ENCODE assay signal across 16 cellular contexts in genomic region chr18:44834867-44835469, GRCh38.
DNase-seq lines count a peak whose midpoint lies in the region; ATAC-seq and TF ChIP-seq lines count a peak whose summit lies in the region.
"Had no signal": no experiment of that assay in that cellular context is flagged by ENCODE, and none has a peak within 500 bp of the region (broad histone marks: within the 10 kb centered on the region; RNA-seq: fewer than 3 reads in every experiment).

No MANE protein-coding gene starts in this region.

- H3K4me3 ChIP-seq in mesendoderm (ENCODE audit: low read length) = no peak overlapping the region
- H3K4me3 ChIP-seq in tibial artery = no peak overlapping the region
- H3K4me3 ChIP-seq: upper lobe of right lung had no signal

- H3K9ac ChIP-seq in mesendoderm (ENCODE audit: low read length) = no peak overlapping the region

- no peak for DNase-seq in activated CD8-positive, alpha-beta memory T cell treated with anti-CD3 and anti-CD28 coated beads, Interleukin-2, amount 10 ng/mL, durations not matched to agents 7 days and 5 days
- DNase-seq in activated CD8-positive, alpha-beta memory T cell treated with anti-CD3 and anti-CD28 coated beads, Interleukin-2, amount 50 U/mL, for 48 hours = no peak
- DNase-seq in activated B cell treated with CpG ODN at 0.5 μM for 24 hours (no peak), mesendoderm (peak; percentile 55), tibial artery (no peak), sciatic nerve (ENCODE audit: low spot score) (no peak), NK-92 (lab: John Stamatoyannopoulos, UW; ENCODE audit: unreplicated experiment) (no peak)
- DNase-seq: activated CD4-positive, alpha-beta T cell treated with anti-CD3 and anti-CD28 coated beads for 36 hours; activated naive CD4-positive, alpha-beta T cell treated with anti-CD3 and anti-CD28 coated beads for 36 hours; dermis blood vessel endothelial cell; IMR-90; NCI-H2107; upper lobe of right lung had no signal

- no peak overlapping the region for H3K4me3 Mint-ChIP-seq in activated CD8-positive, alpha-beta memory T cell treated with anti-CD3 and anti-CD28 coated beads, Interleukin-2, amount 10 ng/mL, durations not matched to agents 7 days and 5 days
- H3K4me3 Mint-ChIP-seq in activated B cell treated with CpG ODN at 0.5 μM for 24 hours = no peak overlapping the region
- H3K4me3 Mint-ChIP-seq: activated CD4-positive, alpha-beta T cell treated with anti-CD3 and anti-CD28 coated beads for 36 hours; activated naive CD4-positive, alpha-beta T cell treated with anti-CD3 and anti-CD28 coated beads for 36 hours had no signal

- H2BK5ac ChIP-seq in mesendoderm (ENCODE audit: low read length) = no peak overlapping the region

- H3K36me3 ChIP-seq in mesendoderm (ENCODE audit: control insufficient read depth, insufficient read depth, low read length) (no peaks in the 10 kb centered on the region), tibial artery (no peaks in the 10 kb centered on the region)
- H3K36me3 ChIP-seq: upper lobe of right lung had no signal

- H2BK15ac ChIP-seq in mesendoderm (replicated peaks; ENCODE audit: low read depth) = no peak overlapping the region

- H3K4me2 ChIP-seq in mesendoderm (ENCODE audit: low read length) = no peak overlapping the region

- peak overlapping the region; percentile 31 for H3K27ac Mint-ChIP-seq in activated CD8-positive, alpha-beta memory T cell treated with anti-CD3 and anti-CD28 coated beads, Interleukin-2, amount 10 ng/mL, durations not matched to agents 7 days and 5 days
- peak overlapping the region; percentile 61 for H3K27ac Mint-ChIP-seq in activated B cell treated with CpG ODN at 0.5 μM for 24 hours
- H3K27ac Mint-ChIP-seq: activated CD4-positive, alpha-beta T cell treated with anti-CD3 and anti-CD28 coated beads for 36 hours; activated naive CD4-positive, alpha-beta T cell treated with anti-CD3 and anti-CD28 coated beads for 36 hours had no signal

- peaks cover 3% of the 10 kb centered on the region for H3K36me3 Mint-ChIP-seq in activated CD8-positive, alpha-beta memory T cell treated with anti-CD3 and anti-CD28 coated beads, Interleukin-2, amount 10 ng/mL, durations not matched to agents 7 days and 5 days
- peaks cover 3% of the 10 kb centered on the region for H3K36me3 Mint-ChIP-seq in activated B cell treated with CpG ODN at 0.5 μM for 24 hours (ENCODE audit: low read depth)

- CTCF ChIA-PET in activated CD8-positive, alpha-beta memory T cell treated with anti-CD3 and anti-CD28 coated beads, Interleukin-2, amount 10 ng/mL, durations not matched to agents 7 days and 5 days (lab: Charles Lee) = no interaction called here
- CTCF ChIA-PET in activated B cell treated with CpG ODN at 0.5 μM for 24 hours (lab: Charles Lee) = no interaction called here

- H3K27me3 Mint-ChIP-seq in activated CD8-positive, alpha-beta memory T cell treated with anti-CD3 and anti-CD28 coated beads, Interleukin-2, amount 10 ng/mL, durations not matched to agents 7 days and 5 days = no peaks in the 10 kb centered on the region
- no peaks in the 10 kb centered on the region for H3K27me3 Mint-ChIP-seq in activated B cell treated with CpG ODN at 0.5 μM for 24 hours
- H3K27me3 Mint-ChIP-seq: activated CD4-positive, alpha-beta T cell treated with anti-CD3 and anti-CD28 coated beads for 36 hours had no signal

- H3K79me1 ChIP-seq in mesendoderm (ENCODE audit: low read length) = no peaks in the 10 kb centered on the region

- no peaks in the 10 kb centered on the region for H3K9me3 Mint-ChIP-seq in activated CD8-positive, alpha-beta memory T cell treated with anti-CD3 and anti-CD28 coated beads, Interleukin-2, amount 10 ng/mL, durations not matched to agents 7 days and 5 days (ENCODE audit: low read depth)
- no peaks in the 10 kb centered on the region for H3K9me3 Mint-ChIP-seq in activated B cell treated with CpG ODN at 0.5 μM for 24 hours
- H3K9me3 Mint-ChIP-seq: activated naive CD4-positive, alpha-beta T cell treated with anti-CD3 and anti-CD28 coated beads for 36 hours had no signal

- TF ChIP-seq CTCF in activated B cell treated with CpG ODN at 0.5 μM for 24 hours (IDR thresholded peaks at IDR 0.05) = no peak
- no peak for TF ChIP-seq CTCF in tibial artery (IDR thresholded peaks at IDR 0.05)

- intact Hi-C loops in activated B cell treated with CpG ODN at 0.5 μM for 24 hours (cut with micrococcal nuclease) (loop anchor here (5.0 to 10.0 kb wide), 2 partner anchors 267 to 330 kb away; no protein-coding TSS in a partner anchor), tibial artery (cut with DNase I; ENCODE audit: low total_unique reads) (no loop called here), sciatic nerve (cut with DNase I) (no loop called here)

- H3K27me3 ChIP-seq in mesendoderm (ENCODE audit: insufficient read depth, low read length, poor library complexity) = no peaks in the 10 kb centered on the region
- no peaks in the 10 kb centered on the region for H3K27me3 ChIP-seq in tibial artery
- H3K27me3 ChIP-seq: upper lobe of right lung had no signal

- no peak overlapping the region for H3K23ac ChIP-seq in mesendoderm (ENCODE audit: low read length)

- H4K8ac ChIP-seq in mesendoderm (ENCODE audit: low read depth, low read length) = no peak overlapping the region

- no peaks in the 10 kb centered on the region for H3K79me2 ChIP-seq in mesendoderm (ENCODE audit: control insufficient read depth, insufficient read depth, low read length)

- no peak overlapping the region for H2BK120ac ChIP-seq in mesendoderm (ENCODE audit: low read depth, low read length)

- no peak overlapping the region for H4K5ac ChIP-seq in mesendoderm (ENCODE audit: low read length)

- H3K4me1 ChIP-seq in mesendoderm (ENCODE audit: control insufficient read depth, low read depth, low read length) (peaks cover 7% of the 10 kb centered on the region), tibial artery (peaks cover 0 to 73% (median 49%) of the 10 kb centered on the region in 4 donors)

- no peak overlapping the region for H2AK5ac ChIP-seq in mesendoderm (ENCODE audit: low read length)

- no peak for ATAC-seq in activated CD8-positive, alpha-beta memory T cell treated with anti-CD3 and anti-CD28 coated beads, Interleukin-2, amount 10 ng/mL, durations not matched to agents 7 days and 5 days
- ATAC-seq in activated B cell treated with CpG ODN at 0.5 μM for 24 hours (ENCODE audit: low read depth) (no peak), sciatic nerve (no peak), HG03565 (IDR thresholded peaks at IDR 0.05; ENCODE audit: unreplicated experiment) (no peak)
- ATAC-seq: activated CD4-positive, alpha-beta T cell treated with anti-CD3 and anti-CD28 coated beads for 36 hours; Right ventricle myocardium inferior; upper lobe of right lung had no signal

- WGBS in mesendoderm (ENCODE audit: extremely low coverage, insufficient coverage, low lambda C conversion rate) = no CpG with 5 or more reads among the region's 5 CpGs

- H3K18ac ChIP-seq in mesendoderm (ENCODE audit: low read length) = no peak overlapping the region

- no peak overlapping the region for H3K56ac ChIP-seq in mesendoderm (ENCODE audit: low read length)

- no peak overlapping the region for H3K4ac ChIP-seq in mesendoderm (ENCODE audit: low read depth, low read length)

- POLR2A ChIA-PET in activated B cell treated with CpG ODN at 0.5 μM for 24 hours (lab: Charles Lee) = no interaction called here

- H3K4me1 Mint-ChIP-seq in activated CD8-positive, alpha-beta memory T cell treated with anti-CD3 and anti-CD28 coated beads, Interleukin-2, amount 10 ng/mL, durations not matched to agents 7 days and 5 days = peaks cover 39% of the 10 kb centered on the region
- peaks cover 71% of the 10 kb centered on the region for H3K4me1 Mint-ChIP-seq in activated B cell treated with CpG ODN at 0.5 μM for 24 hours

- H3K27ac ChIP-seq in mesendoderm (ENCODE audit: low read depth, low read length) (no peak overlapping the region), tibial artery (peak overlapping the region; percentile 54 to 58)
- H3K27ac ChIP-seq: epithelial cell of prostate, upper lobe of right lung had no signal

- H3K9me3 ChIP-seq in tibial artery = no peaks in the 10 kb centered on the region
- H3K9me3 ChIP-seq: upper lobe of right lung had no signal
